Comparison of ENCODE assay signal across 8 cellular contexts in the genomic region with DNA sequence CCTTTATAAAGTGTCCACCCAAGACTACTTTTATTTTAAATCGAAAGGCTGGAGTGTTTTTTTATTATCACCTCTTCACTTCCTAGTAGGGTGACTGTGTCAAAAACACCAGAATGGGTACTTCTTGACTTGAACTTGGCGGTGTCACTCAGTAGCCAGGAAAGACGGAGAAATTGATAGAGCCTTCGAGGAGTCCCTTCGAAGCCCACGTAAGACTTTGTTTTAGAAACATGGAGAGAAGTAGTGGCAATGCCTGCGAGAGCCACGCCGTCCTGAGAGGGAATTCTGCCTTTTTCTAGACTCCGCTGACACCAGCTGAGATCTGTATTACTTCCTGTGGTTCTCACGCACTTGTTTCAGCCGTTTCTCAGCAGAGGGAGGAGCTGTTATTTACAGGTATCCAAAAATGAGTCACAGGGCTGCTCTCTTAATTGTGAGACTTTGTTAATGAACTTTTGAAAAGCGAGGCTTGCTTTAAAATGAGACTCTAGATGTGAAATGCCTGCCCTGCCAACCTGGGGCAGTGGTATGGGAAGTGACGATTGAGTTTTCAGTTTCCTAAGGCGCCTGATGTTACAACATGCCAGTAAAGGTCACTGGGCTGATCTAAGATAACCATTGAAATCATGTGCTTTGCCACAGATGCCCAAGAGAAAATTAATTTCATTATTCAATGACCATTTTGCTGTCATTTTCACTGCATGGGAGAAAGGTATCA. TPM values are rescaled to one million over a fixed set of nuclear protein-coding genes. Genes with fewer than 3 reads are reported as not detected.
DNase-seq lines count a peak whose midpoint lies in the region; ATAC-seq, FAIRE-seq and TF ChIP-seq lines count a peak whose summit lies in the region.

No MANE protein-coding gene starts in this region.

- TF ChIP-seq CTCF in DOHH2 (IDR thresholded peaks at IDR 0.05; ENCODE audit: low read depth, low read length, poor library complexity, severe bottlenecking) (no peak), H1 (IDR thresholded peaks at IDR 0.05; ENCODE audit: control extremely low read depth in 1 of 3, insufficient read depth in 1 of 3, low read depth in 1 of 3, low read length in 3 of 3) (no peak), stomach (IDR thresholded peaks at IDR 0.05) (no peak)

- no peak overlapping the region for H3K18ac ChIP-seq in H1 (ENCODE audit: extremely low read depth, low read length)

- H3K4me1 Mint-ChIP-seq in activated CD4-positive, alpha-beta T cell treated with anti-CD3 and anti-CD28 coated beads, Interleukin-2, amount 10 ng/mL, durations not matched to agents 7 days and 5 days = peaks cover 55% of the 10 kb centered on the region
- peaks cover 8 to 40% (median 14%) of the 10 kb centered on the region in 4 donors for H3K4me1 Mint-ChIP-seq in naive thymus-derived CD8-positive, alpha-beta T cell

- H3K4me2 ChIP-seq in DOHH2 (ENCODE audit: low read length) (peak overlapping the region; percentile 72), Karpas-422 (ENCODE audit: low read depth, low read length, poor library complexity, severe bottlenecking) (peak overlapping the region; percentile 68), H1 (ENCODE audit: insufficient read depth in 1 of 2, low read depth in 2 of 2, low read length in 2 of 2) (peak overlapping the region; percentile 66 to 94)

- ATAC-seq in GM21619 (IDR thresholded peaks at IDR 0.05; ENCODE audit: unreplicated experiment) = peak; percentile 62
- peak; percentile 72 to 73 for ATAC-seq in naive thymus-derived CD8-positive, alpha-beta T cell

- H3K4me3 Mint-ChIP-seq in activated CD4-positive, alpha-beta T cell treated with anti-CD3 and anti-CD28 coated beads, Interleukin-2, amount 10 ng/mL, durations not matched to agents 7 days and 5 days = peak overlapping the region; percentile 88
- peak overlapping the region; percentile 85 to 99 (median 96) for H3K4me3 Mint-ChIP-seq in naive thymus-derived CD8-positive, alpha-beta T cell

- H3K27ac ChIP-seq in DOHH2 (ENCODE audit: low read depth, low read length) (no peak overlapping the region), Karpas-422 (ENCODE audit: low read length) (no peak overlapping the region), H1 (ENCODE audit: low read depth, low read length) (no peak overlapping the region), stomach (peak overlapping the region; percentile 23 to 88 (median 79))

- no peak overlapping the region for H3K56ac ChIP-seq in H1 (replicated peaks; ENCODE audit: insufficient read length, low read depth, low read length)

- no peak overlapping the region for H4K91ac ChIP-seq in H1 (replicated peaks; ENCODE audit: insufficient read length, low read length)

- H3K9me3 ChIP-seq in DOHH2 (ENCODE audit: control insufficient read depth, insufficient read depth, low read length) = no peaks in the 10 kb centered on the region
- no peaks in the 10 kb centered on the region for H3K9me3 ChIP-seq in Karpas-422 (ENCODE audit: low read length)
- H3K9me3 ChIP-seq in H1 (ENCODE audit: insufficient read depth in 2 of 2, low read depth in 1 of 2, low read length in 1 of 2) = no peaks in the 10 kb centered on the region
- H3K9me3 ChIP-seq in stomach = no peaks in the 10 kb centered on the region

- no peak overlapping the region for H3K14ac ChIP-seq in H1 (ENCODE audit: insufficient read length)

- H3K79me2 ChIP-seq in DOHH2 (ENCODE audit: control insufficient read depth, low read length) (no peaks in the 10 kb centered on the region), Karpas-422 (ENCODE audit: low read length) (no peaks in the 10 kb centered on the region), H1 (ENCODE audit: control insufficient read depth in 1 of 2, insufficient read depth in 2 of 2, low read length in 2 of 2) (no peaks in the 10 kb centered on the region)

- H3K4me1 ChIP-seq in DOHH2 (ENCODE audit: control insufficient read depth, low read length) = peaks cover 11% of the 10 kb centered on the region
- H3K4me1 ChIP-seq in Karpas-422 (ENCODE audit: low read length) = peaks cover 12% of the 10 kb centered on the region; the same call in 1 of the 2 replicates
- H3K4me1 ChIP-seq in H1 (replicated peaks in 1 of 4; ENCODE audit: control insufficient read depth in 3 of 4, insufficient read depth in 4 of 4, low read length in 3 of 4) = no peaks in the 10 kb centered on the region; a peak in 1 of 7 replicates
- peaks cover 0 to 24% (median 19%) of the 10 kb centered on the region in 4 donors for H3K4me1 ChIP-seq in stomach

- H2BK12ac ChIP-seq in H1 (ENCODE audit: low read depth, low read length) = no peak overlapping the region

- H3K27me3 Mint-ChIP-seq in activated CD4-positive, alpha-beta T cell treated with anti-CD3 and anti-CD28 coated beads, Interleukin-2, amount 10 ng/mL, durations not matched to agents 7 days and 5 days = no peaks in the 10 kb centered on the region
- H3K27me3 Mint-ChIP-seq in naive thymus-derived CD8-positive, alpha-beta T cell = no peaks in the 10 kb centered on the region

- POLR2A ChIA-PET in activated CD4-positive, alpha-beta T cell treated with anti-CD3 and anti-CD28 coated beads, Interleukin-2, amount 10 ng/mL, durations not matched to agents 7 days and 5 days (lab: Charles Lee) = interaction anchor here (0.6 kb wide), 1 partner anchor 213 kb away, joined by 3 read pairs; no protein-coding TSS in a partner anchor
- POLR2A ChIA-PET in H1 (lab: Charles Lee; ENCODE audit: partially characterized antibody) = no interaction called here
- POLR2A ChIA-PET in naive thymus-derived CD8-positive, alpha-beta T cell (lab: Charles Lee) = interaction anchor here (1.0 to 3.0 kb wide), 3 partner anchors 64 to 87 kb away, joined by 3 to 11 read pairs (median 5); no protein-coding TSS in a partner anchor

- H3K27ac Mint-ChIP-seq in activated CD4-positive, alpha-beta T cell treated with anti-CD3 and anti-CD28 coated beads, Interleukin-2, amount 10 ng/mL, durations not matched to agents 7 days and 5 days = peak overlapping the region; percentile 99
- H3K27ac Mint-ChIP-seq in naive thymus-derived CD8-positive, alpha-beta T cell = peak overlapping the region; percentile 63 to 99 (median 95)

- no peak overlapping the region for H2BK5ac ChIP-seq in H1 (ENCODE audit: low read depth, low read length)

- H3K4me3 ChIP-seq in DOHH2 (ENCODE audit: low read length) = peak overlapping the region; percentile 75
- peak overlapping the region; percentile 52; the same call in 1 of the 2 replicates for H3K4me3 ChIP-seq in Karpas-422 (ENCODE audit: low read length)
- H3K4me3 ChIP-seq in H1 (ENCODE audit: extremely low read depth in 1 of 4, insufficient read depth in 2 of 4, low read depth in 3 of 4, low read length in 4 of 4) = peak overlapping the region; percentile 66 to 87 (median 77); a peak in 6 of 8 replicates
- H3K4me3 ChIP-seq in stomach = peak overlapping the region; percentile 69 to 93 (median 83)

- TF ChIP-seq POLR2A in H1 (IDR thresholded peaks at IDR 0.05; ENCODE audit: control extremely low read depth in 1 of 2, low read depth in 2 of 2, low read length in 2 of 2) (no peak), stomach (IDR thresholded peaks at IDR 0.05) (no peak)

- no peak overlapping the region for H2BK120ac ChIP-seq in H1 (replicated peaks; ENCODE audit: low read depth, low read length)

- TF ChIP-seq EP300 in H1 (IDR thresholded peaks at IDR 0.05; ENCODE audit: borderline replicate concordance in 1 of 2, low read depth in 2 of 2, low read length in 2 of 2) (no peak), stomach (IDR thresholded peaks at IDR 0.05) (no peak)

- no peak overlapping the region for H3K4ac ChIP-seq in H1 (replicated peaks; ENCODE audit: insufficient read length, low read depth, low read length)

- no peaks in the 10 kb centered on the region for H3K9me3 Mint-ChIP-seq in activated CD4-positive, alpha-beta T cell treated with anti-CD3 and anti-CD28 coated beads, Interleukin-2, amount 10 ng/mL, durations not matched to agents 7 days and 5 days
- no peaks in the 10 kb centered on the region for H3K9me3 Mint-ChIP-seq in naive thymus-derived CD8-positive, alpha-beta T cell

- no peak overlapping the region for H4K5ac ChIP-seq in H1 (ENCODE audit: insufficient read length, low read depth, low read length)

- no peak overlapping the region for H2BK20ac ChIP-seq in H1 (ENCODE audit: low read length)

- no peak overlapping the region for H2BK15ac ChIP-seq in H1 (ENCODE audit: low read length)

- 31% methylated on average over 15 of the region's 15 CpGs; no CpG with 5 or more reads in 1 of the 2 experiments for WGBS in H1 (ENCODE audit: extremely low coverage in 1 of 2, insufficient coverage in 1 of 2, insufficient read length in 1 of 2, insufficient replicate concordance in 2 of 2, low coverage in 1 of 2, low lambda C conversion rate in 2 of 2, missing lambda C conversion rate in 1 of 2), 2 experiments
- WGBS in stomach, 5 donors = 6 to 10% (median 10%) methylated on average over 15 of the region's 15 CpGs

- intact Hi-C loops in stomach (cut with DNase I; ENCODE audit: low total_unique reads) = no loop called here

- peaks cover 6% of the 10 kb centered on the region; the same call in 1 of the 2 replicates for H3K23me2 ChIP-seq in H1 (ENCODE audit: low read depth, low read length)

- no peaks in the 10 kb centered on the region for H3K36me3 ChIP-seq in DOHH2 (ENCODE audit: control insufficient read depth, low read length)
- no peaks in the 10 kb centered on the region for H3K36me3 ChIP-seq in Karpas-422 (ENCODE audit: insufficient read depth, low read length)
- no peaks in the 10 kb centered on the region for H3K36me3 ChIP-seq in H1 (ENCODE audit: control insufficient read depth in 2 of 4, insufficient read depth in 4 of 4, low read length in 3 of 4)
- no peaks in the 10 kb centered on the region for H3K36me3 ChIP-seq in stomach

- DNase-seq in Karpas-422 (no peak), H1 (ENCODE audit: low read depth in 1 of 2, low spot score in 2 of 2) (no peak), stomach (no peak), DMS153 treated with DMSO at 0.1 percent for 48 hours (lab: John Stamatoyannopoulos, UW; ENCODE audit: unreplicated experiment) (no peak)
- DNase-seq in activated CD4-positive, alpha-beta T cell treated with anti-CD3 and anti-CD28 coated beads, Interleukin-2, amount 10 ng/mL, durations not matched to agents 7 days and 5 days = peak; percentile 72
- peak in 9 of 10 donors; percentile 6 to 64 (median 44) for DNase-seq in naive thymus-derived CD8-positive, alpha-beta T cell

- H3K36me3 Mint-ChIP-seq in activated CD4-positive, alpha-beta T cell treated with anti-CD3 and anti-CD28 coated beads, Interleukin-2, amount 10 ng/mL, durations not matched to agents 7 days and 5 days (ENCODE audit: low read depth) = peaks cover 28% of the 10 kb centered on the region
- H3K36me3 Mint-ChIP-seq in naive thymus-derived CD8-positive, alpha-beta T cell = no peaks in the 10 kb centered on the region

- no peak overlapping the region for H2AFZ ChIP-seq in Karpas-422 (ENCODE audit: low read length)
- H2AFZ ChIP-seq in H1 (ENCODE audit: low read length) = no peak overlapping the region

- no peak for FAIRE-seq in H1 (lab: Jason Lieb, UNC)

- no peak overlapping the region for H4K8ac ChIP-seq in H1 (ENCODE audit: extremely low read depth, insufficient read depth, low read length)

- H4K20me1 ChIP-seq in DOHH2 (ENCODE audit: control insufficient read depth, insufficient read depth, low read depth, low read length) = no peaks in the 10 kb centered on the region
- H4K20me1 ChIP-seq in Karpas-422 (ENCODE audit: insufficient read depth, low read depth, low read length) = no peaks in the 10 kb centered on the region
- H4K20me1 ChIP-seq in H1 (replicated peaks in 1 of 2; ENCODE audit: control insufficient read depth in 1 of 2, insufficient read depth in 2 of 2, low read length in 2 of 2) = no peaks in the 10 kb centered on the region

- H3F3A ChIP-seq in DOHH2 (ENCODE audit: control insufficient read depth, insufficient read depth) = no peaks in the 10 kb centered on the region

- H3K79me1 ChIP-seq in H1 (ENCODE audit: low read depth, low read length) = no peaks in the 10 kb centered on the region

- H3K27me3 ChIP-seq in DOHH2 (ENCODE audit: control insufficient read depth, low read length) (peaks cover 57% of the 10 kb centered on the region), Karpas-422 (ENCODE audit: low read length) (no peaks in the 10 kb centered on the region), H1 (replicated peaks in 1 of 4; ENCODE audit: control insufficient read depth in 3 of 4, extremely low read depth in 1 of 4, insufficient read depth in 3 of 4, low read length in 3 of 4) (peaks cover 1 to 30% (median 23%) of the 10 kb centered on the region in 4 experiments), stomach (peaks cover 0 to 10% (median 4%) of the 10 kb centered on the region in 3 donors)

- H2AK5ac ChIP-seq in H1 (ENCODE audit: low read depth, low read length) = no peak overlapping the region

- no peak for TF ChIP-seq RAD21 in H1 (IDR thresholded peaks at IDR 0.05 in 1 of 2, conservative IDR thresholded peaks at IDR 0.05 in 1 of 2; ENCODE audit: low read depth in 2 of 2, low read length in 2 of 2)

- no peak overlapping the region for H3K23ac ChIP-seq in H1 (ENCODE audit: insufficient read length)

- H3K9me2 ChIP-seq in DOHH2 (replicated peaks; ENCODE audit: control insufficient read depth, low read length) = no peaks in the 10 kb centered on the region
- H3K9me2 ChIP-seq in Karpas-422 (replicated peaks; ENCODE audit: insufficient read depth, low read length) = no peaks in the 10 kb centered on the region

- H3K9ac ChIP-seq in Karpas-422 (ENCODE audit: low read length) = no peak overlapping the region
- peak overlapping the region in 1 of 4 experiments; percentile 27; a peak in 1 of 7 replicates for H3K9ac ChIP-seq in H1 (replicated peaks in 1 of 4; ENCODE audit: extremely low read depth in 1 of 4, low read depth in 3 of 4, low read length in 3 of 4)

- CTCF ChIA-PET in activated CD4-positive, alpha-beta T cell treated with anti-CD3 and anti-CD28 coated beads, Interleukin-2, amount 10 ng/mL, durations not matched to agents 7 days and 5 days (lab: Charles Lee) = interaction anchor here (0.5 to 1.5 kb wide), 4 partner anchors 10 to 446 kb away, joined by 3 to 6 read pairs (median 4); no protein-coding TSS in a partner anchor
- CTCF ChIA-PET in H1 (lab: Charles Lee; ENCODE audit: partially characterized antibody) = interaction anchor here (1.0 to 1.8 kb wide), 3 partner anchors 12 to 59 kb away, joined by 3 read pairs; no protein-coding TSS in a partner anchor

RNA-seq across cellular contexts. Expression of a gene that starts 0.9 kb away (rescaled TPM):
- total RNA-seq in Karpas-422 (2014; rRNA removed; shearing (Covaris generic); ENCODE audit: low replicate concordance) = not detected in 2 replicates
- total RNA-seq in activated CD4-positive, alpha-beta T cell treated with anti-CD3 and anti-CD28 coated beads, Interleukin-2, amount 10 ng/mL, durations not matched to agents 7 days and 5 days = 10 to 100 TPM; 13.7 to 14.5 TPM
- 0.21 and 0.34 TPM in 2 replicates for total RNA-seq in H1 (2021; fragmentation: NEBNext Ultra II Directional; extraction: Animal tissue kit (Norgen Biotek cat#: 25700))
- polyA plus RNA-seq in H1 (2011; rRNA removed) (0.15 and 0.20 TPM in 2 replicates), stomach (1 to 10 TPM; 2.2 to 3.7 (median 2.6) TPM)
- 0.19 TPM for polyA plus RNA-seq in H1 (2011; cell fraction: cytosol; rRNA removed)
- 0.23 TPM for polyA plus RNA-seq in H1 (2011; cell fraction: nucleus; rRNA removed)
- polyA plus RNA-seq in H1 (2012, experiment 1 of 2) = 0.08 to 0.24 TPM (median 0.09 TPM) in 3 of 4 replicates, not detected in the other
- polyA plus RNA-seq in H1 (2012, experiment 2 of 2) = not detected
- 0.10 TPM for polyA plus RNA-seq in H1 (2013, experiment 1 of 2)
- 0.07 TPM for polyA plus RNA-seq in H1 (2013, experiment 2 of 2)
- polyA minus RNA-seq in H1 (2011; rRNA and poly(A)+ RNA removed) = 0.27 TPM in 1 of 2 replicates, not detected in the other
- not detected for polyA minus RNA-seq in H1 (2011; cell fraction: cytosol; rRNA and poly(A)+ RNA removed)
- not detected for polyA minus RNA-seq in H1 (2011; cell fraction: nucleus; rRNA and poly(A)+ RNA removed)
- total RNA-seq in naive thymus-derived CD8-positive, alpha-beta T cell = 1 to 10 TPM; 2.4 to 3.0 TPM
- 1 to 10 TPM; 1.7 to 8.0 (median 2.5) TPM for polyA plus RNA-seq in naive thymus-derived CD8-positive, alpha-beta T cell
- total RNA-seq in stomach = 10 to 100 TPM in 2 of 5 donors, 1 to 10 TPM in 2, not detected in 1; 2.2 to 11.7 (median 6.3) TPM

RNA-seq across cellular contexts. Expression of a gene that starts 55.8 kb away (rescaled TPM):
- total RNA-seq in Karpas-422 (2014; rRNA removed; shearing (Covaris generic); ENCODE audit: low replicate concordance) = 149 and 168 TPM in 2 replicates
- 100 to 1,000 TPM; 138 to 141 TPM for total RNA-seq in activated CD4-positive, alpha-beta T cell treated with anti-CD3 and anti-CD28 coated beads, Interleukin-2, amount 10 ng/mL, durations not matched to agents 7 days and 5 days
- total RNA-seq in H1 (2021; fragmentation: NEBNext Ultra II Directional; extraction: Animal tissue kit (Norgen Biotek cat#: 25700)) = 195 and 206 TPM in 2 replicates
- polyA plus RNA-seq in H1 (2011; rRNA removed) (588 and 624 TPM in 2 replicates), stomach (100 to 1,000 TPM; 166 to 246 (median 202) TPM)
- 445 TPM for polyA plus RNA-seq in H1 (2011; cell fraction: cytosol; rRNA removed)
- polyA plus RNA-seq in H1 (2011; cell fraction: nucleus; rRNA removed) = 265 TPM
- polyA plus RNA-seq in H1 (2012, experiment 1 of 2) = 136 to 252 TPM (median 245 TPM) in 4 replicates
- polyA plus RNA-seq in H1 (2012, experiment 2 of 2) = 517 TPM
- polyA plus RNA-seq in H1 (2013, experiment 1 of 2) = 286 TPM
- polyA plus RNA-seq in H1 (2013, experiment 2 of 2) = 291 TPM
- 133 and 143 TPM in 2 replicates for polyA minus RNA-seq in H1 (2011; rRNA and poly(A)+ RNA removed)
- polyA minus RNA-seq in H1 (2011; cell fraction: cytosol; rRNA and poly(A)+ RNA removed) = 103 TPM
- polyA minus RNA-seq in H1 (2011; cell fraction: nucleus; rRNA and poly(A)+ RNA removed) = 94.1 TPM
- 10 to 100 TPM; 94.8 to 95.3 TPM for total RNA-seq in naive thymus-derived CD8-positive, alpha-beta T cell
- 100 to 1,000 TPM; 390 to 417 (median 416) TPM for polyA plus RNA-seq in naive thymus-derived CD8-positive, alpha-beta T cell
- total RNA-seq in stomach = 100 to 1,000 TPM in 4 of 5 donors, 10 to 100 TPM in 1; 41.3 to 196 (median 170) TPM

Comparison
In these comparisons a context has a peak if more than half of its experiments do, and no peak if none do; other contexts are left out.
1. H3K27ac ChIP-seq: peak in stomach (5 of 5); none in DOHH2 (single experiment), Karpas-422 (single experiment) and H1 (single experiment).
2. DNase-seq: peak in activated CD4-positive, alpha-beta T cell treated with anti-CD3 and anti-CD28 coated beads, Interleukin-2, amount 10 ng/mL, durations not matched to agents 7 days and 5 days (single experiment) and naive thymus-derived CD8-positive, alpha-beta T cell (9 of 10); none in Karpas-422 (single experiment), H1 (0 of 2), stomach (single experiment) and DMS153 treated with DMSO at 0.1 percent for 48 hours (single experiment).
3. Peak in every context shown above with its lines, with median percentiles within 50 percentile points of each other: H3K4me2 ChIP-seq and H3K4me3 ChIP-seq.